Comparison of ENCODE assay signal across 25 cellular contexts in the genomic region with DNA sequence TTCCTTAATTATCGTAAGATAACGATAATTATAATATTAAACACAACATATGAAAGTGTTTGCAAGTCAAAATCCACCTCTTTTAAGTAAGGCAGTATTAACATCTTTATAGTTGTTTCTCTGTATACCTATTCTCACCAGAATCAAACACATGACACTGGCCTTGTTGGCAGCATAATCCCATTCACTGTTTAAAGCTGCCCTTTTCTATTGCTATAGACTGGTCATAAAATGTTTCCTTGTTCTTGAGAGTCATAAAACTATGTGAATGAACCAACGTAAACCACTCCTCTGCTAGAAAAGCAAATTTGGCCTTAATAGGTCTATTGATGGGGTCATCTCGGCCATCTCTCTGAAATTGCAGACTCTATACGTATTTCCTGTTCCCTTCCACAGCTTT.
A peak's percentile ranks its signal among the peaks of the same experiment; 100 is the strongest.
DNase-seq lines count a peak whose midpoint lies in the region; ATAC-seq, FAIRE-seq and TF ChIP-seq lines count a peak whose summit lies in the region.
"Had no signal": no experiment of that assay in that cellular context is flagged by ENCODE, and none has a peak within 500 bp of the region (broad histone marks: within the 10 kb centered on the region; RNA-seq: fewer than 3 reads in every experiment).

No MANE protein-coding gene starts in this region.

- in situ Hi-C loops in HAP-1 (cut with MboI; ENCODE audit: low sequenced_read_pairs), result no loop called here

- peak; percentile 66 for FAIRE-seq in colon (lab: Jason Lieb, UNC)
- FAIRE-seq: A549, GM12891, GM18507, H54 had no signal

- H3K4me3 ChIP-seq in HAP-1, result no peak overlapping the region
- H3K4me3 ChIP-seq in mucosa of descending colon, result no peak overlapping the region
- no peak overlapping the region for H3K4me3 ChIP-seq in coronary artery
- H3K4me3 ChIP-seq: A549; BLaER1 treated with 17β-estradiol and CSF1 and Interleukin-3, amounts not matched to agents 10 nM and 100 nM had no signal

- no peaks in the 10 kb centered on the region for H3K9me3 ChIP-seq in HAP-1
- H3K9me3 ChIP-seq in mucosa of descending colon, result no peaks in the 10 kb centered on the region
- H3K9me3 ChIP-seq: A549, BE2C had no signal

- H3K4me1 ChIP-seq in HAP-1 (peaks cover 10% of the 10 kb centered on the region), mucosa of descending colon (ENCODE audit: low read depth) (no peaks in the 10 kb centered on the region)
- H3K4me1 ChIP-seq: A549; BE2C; BLaER1 treated with 17β-estradiol and CSF1 and Interleukin-3, amounts not matched to agents 10 nM and 100 nM had no signal

- H3K36me3 ChIP-seq in HAP-1 (replicated peaks) (no peaks in the 10 kb centered on the region), mucosa of descending colon (ENCODE audit: low read depth) (no peaks in the 10 kb centered on the region)

- H3K27me3 ChIP-seq in HAP-1 (ENCODE audit: low read depth), result no peaks in the 10 kb centered on the region
- H3K27me3 ChIP-seq: BE2C; BLaER1 treated with 17β-estradiol and CSF1 and Interleukin-3, amounts not matched to agents 10 nM and 100 nM had no signal

- ATAC-seq in mucosa of descending colon (peak; percentile 92), GM21576 (IDR thresholded peaks at IDR 0.05; ENCODE audit: unreplicated experiment) (no peak)
- ATAC-seq: A549 had no signal

- DNase-seq in COLO829 (ENCODE audit: low spot score), result peak; percentile 7
- DNase-seq in HAP-1 (ENCODE audit: low spot score in 2 of 2), result peak; percentile 13 to 53
- peak in 1 of 3 donors; percentile 36 for DNase-seq in mucosa of descending colon
- no peak for DNase-seq in stimulated activated CD4-positive, alpha-beta T cell treated with anti-CD3 and anti-CD28 coated beads, Interleukin-2, amount 100 ng/mL, for 24 hours
- no peak for DNase-seq in coronary artery (ENCODE audit: low spot score)
- DNase-seq: 8988T; ACHN; AML-193; BE2C; Calu3; CD4-positive, alpha-beta T cell; CD8-positive, alpha-beta memory T cell; COR-L47; DMS53; DMS79 treated with DMSO at 0.1 percent for 48 hours; GF-D8; GOT3; HCEC 1CT had no signal

- H3K27ac ChIP-seq in coronary artery, result no peak overlapping the region
- H3K27ac ChIP-seq: A549; BLaER1 treated with 17β-estradiol and CSF1 and Interleukin-3, amounts not matched to agents 10 nM and 100 nM had no signal

- TF ChIP-seq CTCF in mucosa of descending colon (IDR thresholded peaks at IDR 0.05) (no peak), coronary artery (IDR thresholded peaks at IDR 0.05) (no peak)

- intact Hi-C loops in mucosa of descending colon (cut with DNase I, micrococcal nuclease), result no loop called here

Comparison
In these comparisons a context has a peak if more than half of its experiments do, and no peak if none do; other contexts are left out.
1. DNase-seq: peak in COLO829 (single experiment) and HAP-1 (2 of 2); none in stimulated activated CD4-positive, alpha-beta T cell treated with anti-CD3 and anti-CD28 coated beads, Interleukin-2, amount 100 ng/mL, for 24 hours (0 of 2) and coronary artery (single experiment).